In the genomic region with DNA sequence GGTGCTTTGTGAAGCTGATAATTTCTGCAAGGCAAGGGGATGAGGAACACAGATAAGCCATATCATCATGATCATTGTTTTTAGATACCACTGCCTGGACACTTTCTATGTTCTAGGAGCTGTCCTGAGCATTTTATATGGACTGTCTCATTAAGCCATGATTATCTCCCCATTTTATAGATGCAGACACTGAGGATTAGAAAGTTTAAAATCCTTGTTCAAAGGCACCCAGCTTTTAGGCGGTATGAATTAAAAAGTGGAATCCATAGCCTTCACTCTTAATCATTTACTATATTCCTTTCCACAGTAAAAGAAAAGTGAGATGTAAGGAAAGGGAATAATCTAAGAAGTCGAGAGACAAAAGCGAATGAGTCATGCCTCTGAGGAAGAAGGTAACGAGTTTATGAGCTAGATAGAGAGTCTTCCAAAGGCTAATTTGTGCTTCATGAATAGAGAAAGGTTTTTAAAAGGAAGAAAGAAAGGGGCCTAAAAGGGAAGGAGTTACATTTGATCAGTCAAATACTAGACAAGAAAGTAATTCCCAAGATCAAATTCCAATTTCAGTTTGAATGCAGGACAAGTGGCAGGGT, we compare ENCODE assay signal across 39 cellular contexts.
"Had no signal": no experiment of that assay in that cellular context is flagged by ENCODE, and none has a peak within 500 bp of the region (broad histone marks: within the 10 kb centered on the region; RNA-seq: fewer than 3 reads in every experiment).

No MANE protein-coding gene starts in this region.

- H3K27ac Mint-ChIP-seq: activated naive CD4-positive, alpha-beta T cell treated with anti-CD3 and anti-CD28 coated beads for 36 hours; activated naive CD4-positive, alpha-beta T cell treated with anti-CD3 and anti-CD28 coated beads, Interleukin-2, amount 10 ng/mL, durations not matched to agents 7 days and 5 days; activated naive CD4-positive, alpha-beta T cell treated with anti-CD3 and anti-CD28 coated beads, Interleukin-2, amount 50 U/mL, for 24 hours; activated naive CD4-positive, alpha-beta T cell treated with anti-CD3 and anti-CD28 coated beads, Interleukin-2, amount 50 U/mL, for 72 hours; activated naive CD8-positive, alpha-beta T cell; activated naive CD8-positive, alpha-beta T cell treated with anti-CD3 and anti-CD28 coated beads for 36 hours; activated naive CD8-positive, alpha-beta T cell treated with anti-CD3 and anti-CD28 coated beads, Interleukin-2, amount 10 ng/mL, durations not matched to agents 7 days and 5 days; activated naive CD8-positive, alpha-beta T cell treated with anti-CD3 and anti-CD28 coated beads, Interleukin-2, amount 50 U/mL, for 24 hours; activated T-cell treated with anti-CD3 and anti-CD28 coated beads, Interleukin-2, amount 50 U/mL, for 24 hours; activated T-cell treated with anti-CD3 and anti-CD28 coated beads, Interleukin-2, amount 50 U/mL, for 72 hours; activated T-helper 1 cell treated with anti-CD3 and anti-CD28 coated beads, Interleukin-12 subunit alpha, Interleukin-12 subunit beta, Interleukin-2, Interleukin-4 antibody, amounts not matched to agents 30 ng/mL and 10 ng/mL and 1 ng/mL, durations not matched to agents 14 hours and 24 hours and 36 hours; activated T-helper 17 cell treated with anti-CD3 and anti-CD28 coated beads, Interleukin-2, amount 50 U/mL, for 72 hours; activated T-helper 2 cell treated with anti-CD3 and anti-CD28 coated beads, Interferon-gamma antibody, Interleukin-2, Interleukin-4, amounts not matched to agents 10 μg/mL and 5 μg/mL and 100 μg/mL, durations not matched to agents 14 hours and 24 hours and 36 hours; brain had no signal

- H3K36me3 ChIP-seq: adrenal gland, ascending aorta, brain microvascular endothelial cell, breast epithelium, cardiac muscle cell had no signal

- H3K4me3 ChIP-seq: adrenal gland, ascending aorta, body of pancreas, breast epithelium, cardiac muscle cell had no signal

- H3K4me1 ChIP-seq: adrenal gland, body of pancreas, breast epithelium had no signal

- H3K27ac ChIP-seq: adrenal gland, ascending aorta, body of pancreas, brain microvascular endothelial cell, breast epithelium, cardiac muscle cell had no signal

- DNase-seq: activated effector memory CD4-positive, alpha-beta T cell treated with anti-CD3 and anti-CD28 coated beads, Interleukin-2, amount 50 U/mL, for 16 hours; activated effector memory CD4-positive, alpha-beta T cell treated with Interleukin-2 at 50 U/mL for 16 hours; activated gamma-delta T cell; activated gamma-delta T cell treated with Interleukin-2 at 50 U/mL for 16 hours; activated naive CD4-positive, alpha-beta T cell; activated naive CD4-positive, alpha-beta T cell treated with anti-CD3 and anti-CD28 coated beads for 36 hours; activated naive CD4-positive, alpha-beta T cell treated with anti-CD3 and anti-CD28 coated beads, Interleukin-2, amount 10 ng/mL, durations not matched to agents 7 days and 5 days; activated naive CD4-positive, alpha-beta T cell treated with anti-CD3 and anti-CD28 coated beads, Interleukin-2, amount 50 U/mL, for 16 hours; activated naive CD4-positive, alpha-beta T cell treated with Interleukin-2 at 50 U/mL for 16 hours; activated naive CD8-positive, alpha-beta T cell treated with anti-CD3 and anti-CD28 coated beads for 36 hours; activated naive CD8-positive, alpha-beta T cell treated with anti-CD3 and anti-CD28 coated beads, Interleukin-2, amount 10 ng/mL, durations not matched to agents 7 days and 5 days; activated naive CD8-positive, alpha-beta T cell treated with anti-CD3 and anti-CD28 coated beads, Interleukin-2, amount 50 U/mL, for 24 hours; activated T-cell treated with anti-CD3 and anti-CD28 coated beads, Interleukin-2, amount 50 U/mL, for 1 hour; activated T-cell treated with anti-CD3 and anti-CD28 coated beads, Interleukin-2, amount 50 U/mL, for 24 hours; activated T-cell treated with anti-CD3 and anti-CD28 coated beads, Interleukin-2, amount 50 U/mL, for 4 hours; activated T-cell treated with anti-CD3 and anti-CD28 coated beads, Interleukin-2, amount 50 U/mL, for 48 hours; activated T-cell treated with anti-CD3 and anti-CD28 coated beads, Interleukin-2, amount 50 U/mL, for 72 hours; adrenal gland; amniotic stem cell; amygdala; aorta; body of pancreas; brain microvascular endothelial cell; caudate nucleus; central memory CD4-positive, alpha-beta T cell; cerebellar nuclear complex had no signal

- H3K27me3 ChIP-seq: adrenal gland, ascending aorta, body of pancreas, brain microvascular endothelial cell, breast epithelium, cardiac muscle cell had no signal

- FAIRE-seq: astrocyte, bronchial epithelial cell had no signal

- ATAC-seq: activated naive CD4-positive, alpha-beta T cell treated with anti-CD3 and anti-CD28 coated beads, Interleukin-2, amount 50 U/mL, for 72 hours; activated naive CD8-positive, alpha-beta T cell treated with anti-CD3 and anti-CD28 coated beads, Interleukin-2, amount 50 U/mL, for 24 hours; activated T-cell treated with anti-CD3 and anti-CD28 coated beads, Interleukin-2, amount 50 U/mL, for 4 hours; activated T-cell treated with anti-CD3 and anti-CD28 coated beads, Interleukin-2, amount 50 U/mL, for 72 hours; activated T-helper 17 cell treated with anti-CD3 and anti-CD28 coated beads, Interleukin-2, amount 50 U/mL, for 72 hours; body of pancreas had no signal

- H3K9me3 ChIP-seq: adrenal gland, ascending aorta, body of pancreas, breast epithelium had no signal

- H3K36me3 Mint-ChIP-seq: activated naive CD4-positive, alpha-beta T cell treated with anti-CD3 and anti-CD28 coated beads, Interleukin-2, amount 10 ng/mL, durations not matched to agents 7 days and 5 days; activated naive CD4-positive, alpha-beta T cell treated with anti-CD3 and anti-CD28 coated beads, Interleukin-2, amount 50 U/mL, for 24 hours; activated naive CD4-positive, alpha-beta T cell treated with anti-CD3 and anti-CD28 coated beads, Interleukin-2, amount 50 U/mL, for 72 hours; activated naive CD8-positive, alpha-beta T cell treated with anti-CD3 and anti-CD28 coated beads, Interleukin-2, amount 10 ng/mL, durations not matched to agents 7 days and 5 days; brain had no signal

- H3K4me1 Mint-ChIP-seq: activated naive CD8-positive, alpha-beta T cell treated with anti-CD3 and anti-CD28 coated beads for 36 hours; activated naive CD8-positive, alpha-beta T cell treated with anti-CD3 and anti-CD28 coated beads, Interleukin-2, amount 10 ng/mL, durations not matched to agents 7 days and 5 days; activated naive CD8-positive, alpha-beta T cell treated with anti-CD3 and anti-CD28 coated beads, Interleukin-2, amount 50 U/mL, for 24 hours; activated T-helper 17 cell treated with anti-CD3 and anti-CD28 coated beads, Interleukin-2, amount 50 U/mL, for 72 hours; central memory CD8-positive, alpha-beta T cell had no signal

- H3K27me3 Mint-ChIP-seq: activated naive CD4-positive, alpha-beta T cell treated with anti-CD3 and anti-CD28 coated beads, Interleukin-2, amount 50 U/mL, for 24 hours; activated naive CD8-positive, alpha-beta T cell; activated naive CD8-positive, alpha-beta T cell treated with anti-CD3 and anti-CD28 coated beads for 36 hours; activated naive CD8-positive, alpha-beta T cell treated with anti-CD3 and anti-CD28 coated beads, Interleukin-2, amount 10 ng/mL, durations not matched to agents 7 days and 5 days; activated naive CD8-positive, alpha-beta T cell treated with anti-CD3 and anti-CD28 coated beads, Interleukin-2, amount 50 U/mL, for 24 hours; activated T-cell treated with anti-CD3 and anti-CD28 coated beads, Interleukin-2, amount 50 U/mL, for 24 hours had no signal

- H3K4me3 Mint-ChIP-seq: activated naive CD4-positive, alpha-beta T cell treated with anti-CD3 and anti-CD28 coated beads for 36 hours; activated naive CD4-positive, alpha-beta T cell treated with anti-CD3 and anti-CD28 coated beads, Interleukin-2, amount 10 ng/mL, durations not matched to agents 7 days and 5 days; activated naive CD4-positive, alpha-beta T cell treated with anti-CD3 and anti-CD28 coated beads, Interleukin-2, amount 50 U/mL, for 24 hours; activated naive CD8-positive, alpha-beta T cell; activated naive CD8-positive, alpha-beta T cell treated with anti-CD3 and anti-CD28 coated beads for 36 hours; activated naive CD8-positive, alpha-beta T cell treated with anti-CD3 and anti-CD28 coated beads, Interleukin-2, amount 10 ng/mL, durations not matched to agents 7 days and 5 days; activated naive CD8-positive, alpha-beta T cell treated with anti-CD3 and anti-CD28 coated beads, Interleukin-2, amount 50 U/mL, for 24 hours; activated T-cell treated with anti-CD3 and anti-CD28 coated beads, Interleukin-2, amount 50 U/mL, for 24 hours; activated T-cell treated with anti-CD3 and anti-CD28 coated beads, Interleukin-2, amount 50 U/mL, for 4 hours; activated T-cell treated with anti-CD3 and anti-CD28 coated beads, Interleukin-2, amount 50 U/mL, for 72 hours; activated T-helper 1 cell treated with anti-CD3 and anti-CD28 coated beads, Interleukin-12 subunit alpha, Interleukin-12 subunit beta, Interleukin-2, Interleukin-4 antibody, amounts not matched to agents 30 ng/mL and 10 ng/mL and 1 ng/mL, durations not matched to agents 14 hours and 24 hours and 36 hours; activated T-helper 17 cell treated with anti-CD3 and anti-CD28 coated beads, Interleukin-2, amount 50 U/mL, for 72 hours; brain; central memory CD8-positive, alpha-beta T cell had no signal

- H3K9me3 Mint-ChIP-seq: activated naive CD4-positive, alpha-beta T cell treated with anti-CD3 and anti-CD28 coated beads, Interleukin-2, amount 10 ng/mL, durations not matched to agents 7 days and 5 days; activated naive CD4-positive, alpha-beta T cell treated with anti-CD3 and anti-CD28 coated beads, Interleukin-2, amount 50 U/mL, for 24 hours; activated naive CD8-positive, alpha-beta T cell treated with anti-CD3 and anti-CD28 coated beads, Interleukin-2, amount 50 U/mL, for 24 hours; activated T-cell treated with anti-CD3 and anti-CD28 coated beads, Interleukin-2, amount 50 U/mL, for 4 hours; activated T-helper 17 cell treated with anti-CD3 and anti-CD28 coated beads, Interleukin-2, amount 50 U/mL, for 72 hours; activated T-helper 2 cell treated with anti-CD3 and anti-CD28 coated beads, Interferon-gamma antibody, Interleukin-2, Interleukin-4, amounts not matched to agents 10 μg/mL and 5 μg/mL and 100 μg/mL, durations not matched to agents 14 hours and 24 hours and 36 hours; central memory CD8-positive, alpha-beta T cell had no signal
